ENCODE assay signal across 8 cellular contexts in genomic region chr17:17724307-17724921, GRCh38. TPM values are rescaled to one million over a fixed set of nuclear protein-coding genes. Genes with fewer than 3 reads are reported as not detected.
DNase-seq lines count a peak whose midpoint lies in the region; ATAC-seq, FAIRE-seq and TF ChIP-seq lines count a peak whose summit lies in the region.

No MANE protein-coding gene starts in this region.

- peak overlapping the region; percentile 97 for H3K18ac ChIP-seq in mesenchymal stem cell (ENCODE audit: low read depth in 1 of 2, low read length in 2 of 2)

- H3K27ac ChIP-seq in mesenchymal stem cell (ENCODE audit: low read length, poor library complexity, severe bottlenecking): no peak overlapping the region
- H3K27ac ChIP-seq in aorta (ENCODE audit: low read depth in 1 of 2, low read length in 2 of 2): no peak overlapping the region

- H2AK5ac ChIP-seq in mesenchymal stem cell (ENCODE audit: low read length, severe bottlenecking): no peak overlapping the region

- H3K4me2 ChIP-seq in mesenchymal stem cell (ENCODE audit: low read length, poor library complexity, severe bottlenecking): peak overlapping the region; percentile 97

- H3K9ac ChIP-seq in mesenchymal stem cell (ENCODE audit: low read length): peak overlapping the region; percentile 67

- no peak for FAIRE-seq in H54 (lab: Jason Lieb, UNC)

- no peak for TF ChIP-seq CTCF in GM06990 (IDR thresholded peaks at IDR 0.05; ENCODE audit: insufficient read depth, low read length, poor library complexity, severe bottlenecking)

- H2AFZ ChIP-seq in mesenchymal stem cell (ENCODE audit: low read depth, low read length): no peak overlapping the region

- H3K27me3 ChIP-seq in GM06990 (replicated peaks; ENCODE audit: control insufficient read depth, insufficient read depth, low read length) (no peaks in the 10 kb centered on the region), mesenchymal stem cell (ENCODE audit: control insufficient read depth in 1 of 2, insufficient read depth in 1 of 2, low read length in 2 of 2) (peaks cover 7 to 13% of the 10 kb centered on the region in 2 experiments), aorta (ENCODE audit: control insufficient read depth in 1 of 2, insufficient read depth in 2 of 2, low read length in 1 of 2) (no peaks in the 10 kb centered on the region)

- no peak for TF ChIP-seq POLR2A in H54 (IDR thresholded peaks at IDR 0.05; ENCODE audit: low read depth, low read length)

- peak overlapping the region; percentile 81 to 92 for H3K4ac ChIP-seq in mesenchymal stem cell (ENCODE audit: low read depth in 1 of 2, low read length in 2 of 2)

- peaks cover 61% of the 10 kb centered on the region for H3K79me1 ChIP-seq in mesenchymal stem cell (replicated peaks; ENCODE audit: low read length, poor library complexity, severe bottlenecking)

- intact Hi-C loops in aorta (cut with DNase I) (loop anchor here in 1 of 2 donors (5.0 kb wide), 1 partner anchor 42 kb away; the partner anchor contains the start of gene RAI1), posterior vena cava (cut with DNase I) (loop anchor here in 1 of 2 donors (5.0 kb wide), 1 partner anchor 42 kb away; the partner anchor contains the start of gene RAI1)

- no peak overlapping the region for H3K23ac ChIP-seq in mesenchymal stem cell (ENCODE audit: low read length in 2 of 2)

- H4K8ac ChIP-seq in mesenchymal stem cell (ENCODE audit: low read length): peak overlapping the region; percentile 88

- H3K4me1 ChIP-seq in mesenchymal stem cell (ENCODE audit: control insufficient read depth, insufficient read depth, low read depth, low read length) (peaks cover 53% of the 10 kb centered on the region), aorta (ENCODE audit: control insufficient read depth in 1 of 2, insufficient read depth in 2 of 2, low read length in 2 of 2) (peaks cover 0 to 3% of the 10 kb centered on the region in 2 donors)

- H2BK12ac ChIP-seq in mesenchymal stem cell (ENCODE audit: low read length in 2 of 2): peak overlapping the region; percentile 18 to 93

- WGBS in mesenchymal stem cell: 1% methylated on average over 28 of the region's 46 CpGs
- WGBS in aorta, 2 donors: 0 to 3% methylated on average over 37 to 46 of the region's 46 CpGs

- no peak overlapping the region for H2BK5ac ChIP-seq in mesenchymal stem cell (ENCODE audit: low read depth, low read length, poor library complexity, severe bottlenecking)

- peak overlapping the region; percentile 94 for H4K91ac ChIP-seq in mesenchymal stem cell (ENCODE audit: low read length)

- H2BK120ac ChIP-seq in mesenchymal stem cell (ENCODE audit: low read depth, low read length): peak overlapping the region; percentile 99

- peak overlapping the region; percentile 96 for H2BK15ac ChIP-seq in mesenchymal stem cell (ENCODE audit: low read depth, poor library complexity, severe bottlenecking)

- H3K9me3 ChIP-seq in mesenchymal stem cell (ENCODE audit: control insufficient read depth, low read length) (no peaks in the 10 kb centered on the region), aorta (ENCODE audit: control insufficient read depth, low read length) (no peaks in the 10 kb centered on the region)

- H3K4me3 ChIP-seq in GM06990 (replicated peaks; ENCODE audit: low read depth, low read length) (peak overlapping the region; percentile 66), mesenchymal stem cell (ENCODE audit: insufficient read depth in 1 of 2, low read depth in 1 of 2, low read length in 2 of 2) (peak overlapping the region; percentile 61 to 73), aorta (ENCODE audit: low read length in 2 of 2) (peak overlapping the region; percentile 11 to 60)

- H3K14ac ChIP-seq in mesenchymal stem cell (ENCODE audit: low read length in 2 of 2): peak overlapping the region; percentile 16 to 53

- DNase-seq in GM06990 (ENCODE audit: extremely low read depth, insufficient read length): peak; percentile 74
- peak; percentile 49 for DNase-seq in cerebellum (ENCODE audit: low spot score)
- peak; percentile 79 for DNase-seq in mesenchymal stem cell
- DNase-seq in aorta: no peak
- no peak for DNase-seq in H54 (ENCODE audit: insufficient read length, low spot score)
- no peak for DNase-seq in posterior vena cava (ENCODE audit: low spot score)
- no peak for DNase-seq in stimulated activated naive CD4-positive, alpha-beta T cell treated with Interleukin-2 at 50 U/mL for 16 hours (lab: John Stamatoyannopoulos, UW)

- H3K36me3 ChIP-seq in GM06990 (ENCODE audit: control insufficient read depth, insufficient read depth, low read length) (no peaks in the 10 kb centered on the region; the same call in 1 of the 2 replicates), mesenchymal stem cell (ENCODE audit: control insufficient read depth in 1 of 2, insufficient read depth in 2 of 2, low read depth in 1 of 2, low read length in 2 of 2) (peaks cover 0 to 34% of the 10 kb centered on the region in 2 experiments), aorta (ENCODE audit: control insufficient read depth in 1 of 2, insufficient read depth in 2 of 2, low read length in 1 of 2) (no peaks in the 10 kb centered on the region)

- ATAC-seq in HG03442 (IDR thresholded peaks at IDR 0.05; ENCODE audit: unreplicated experiment): peak; percentile 53
- ATAC-seq in aorta (ENCODE audit: low FRiP score): peak; percentile 23

RNA-seq across cellular contexts. Expression of gene RAI1, which starts 43.2 kb away (rescaled TPM):
- 23.0 TPM for total RNA-seq in cerebellum
- polyA plus RNA-seq in mesenchymal stem cell (2013, experiment 1 of 2): 24.1 TPM
- polyA plus RNA-seq in mesenchymal stem cell (2013, experiment 2 of 2): 22.8 TPM
- total RNA-seq in aorta: 10 to 100 TPM; 23.9 to 35.8 TPM
- polyA plus RNA-seq in aorta: 1 to 10 TPM; 2.0 to 7.0 TPM
- 10 to 100 TPM; 25.6 to 36.5 TPM for total RNA-seq in posterior vena cava

Comparison
In these comparisons a context has a peak if more than half of its experiments do, and no peak if none do; other contexts are left out.
1. DNase-seq: peak in GM06990 (single experiment), cerebellum (single experiment) and mesenchymal stem cell (single experiment); none in aorta (0 of 2), H54 (single experiment), posterior vena cava (single experiment) and stimulated activated naive CD4-positive, alpha-beta T cell treated with Interleukin-2 at 50 U/mL for 16 hours (single experiment).
2. Peak in every context shown above with its lines, with median percentiles within 50 percentile points of each other: H3K4me3 ChIP-seq.